8 cellular contexts compared by ENCODE assay signal in genomic region chr17:47692895-47693666, GRCh38. TPM values are rescaled to one million over a fixed set of nuclear protein-coding genes. Genes with fewer than 3 reads are reported as not detected.
DNase-seq lines count a peak whose midpoint lies in the region; ATAC-seq and FAIRE-seq lines count a peak whose summit lies in the region.

No MANE protein-coding gene starts in this region.

- peak; percentile 41 for FAIRE-seq in G401.6 (lab: Jason Lieb, UNC)

- POLR2A ChIA-PET in naive thymus-derived CD8-positive, alpha-beta T cell (lab: Charles Lee), result interaction anchor here (0.7 to 1.8 kb wide), 5 partner anchors 9 to 43 kb away, joined by 3 to 10 read pairs (median 4); partner anchors contain the start of gene KPNB1

- H3K4me1 Mint-ChIP-seq in dendritic cell treated with granulocyte-macrophage colony-stimulating factor and Interleukin-4, amounts not matched to agents 40 ng/mL and 50 ng/mL, for 4 days (ENCODE audit: low read depth), result peaks cover 60% of the 10 kb centered on the region
- H3K4me1 Mint-ChIP-seq in naive thymus-derived CD8-positive, alpha-beta T cell, result peaks cover 21 to 32% (median 26%) of the 10 kb centered on the region in 4 donors

- peaks cover 21% of the 10 kb centered on the region for H3K27me3 Mint-ChIP-seq in dendritic cell treated with granulocyte-macrophage colony-stimulating factor and Interleukin-4, amounts not matched to agents 40 ng/mL and 50 ng/mL, for 4 days
- no peaks in the 10 kb centered on the region for H3K27me3 Mint-ChIP-seq in naive thymus-derived CD8-positive, alpha-beta T cell

- no peak for ATAC-seq in naive thymus-derived CD8-positive, alpha-beta T cell
- no peak for ATAC-seq in GM21619 (IDR thresholded peaks at IDR 0.05; ENCODE audit: unreplicated experiment)

- intact Hi-C loops in dendritic cell treated with granulocyte-macrophage colony-stimulating factor and Interleukin-4, amounts not matched to agents 40 ng/mL and 50 ng/mL, for 4 days (cut with micrococcal nuclease), result no loop called here

- H3K4me3 Mint-ChIP-seq in dendritic cell treated with granulocyte-macrophage colony-stimulating factor and Interleukin-4, amounts not matched to agents 40 ng/mL and 50 ng/mL, for 4 days, result peak overlapping the region; percentile 86
- peak overlapping the region; percentile 85 to 93 (median 90) for H3K4me3 Mint-ChIP-seq in naive thymus-derived CD8-positive, alpha-beta T cell

- H3K27ac Mint-ChIP-seq in dendritic cell treated with granulocyte-macrophage colony-stimulating factor and Interleukin-4, amounts not matched to agents 40 ng/mL and 50 ng/mL, for 4 days, result peak overlapping the region; percentile 84
- H3K27ac Mint-ChIP-seq in naive thymus-derived CD8-positive, alpha-beta T cell, result peak overlapping the region in 8 of 10 donors; percentile 37 to 85 (median 80)

- no peaks in the 10 kb centered on the region for H3K9me3 Mint-ChIP-seq in dendritic cell treated with granulocyte-macrophage colony-stimulating factor and Interleukin-4, amounts not matched to agents 40 ng/mL and 50 ng/mL, for 4 days
- H3K9me3 Mint-ChIP-seq in naive thymus-derived CD8-positive, alpha-beta T cell, result no peaks in the 10 kb centered on the region

- H3K36me3 Mint-ChIP-seq in dendritic cell treated with granulocyte-macrophage colony-stimulating factor and Interleukin-4, amounts not matched to agents 40 ng/mL and 50 ng/mL, for 4 days (ENCODE audit: low read depth), result peaks cover 43% of the 10 kb centered on the region
- no peaks in the 10 kb centered on the region for H3K36me3 Mint-ChIP-seq in naive thymus-derived CD8-positive, alpha-beta T cell

- DNase-seq in NAMALWA (ENCODE audit: low spot score) (peak; percentile 69), dedifferentiated amniotic fluid mesenchymal stem cell (ENCODE audit: extremely low spot score) (no peak), NCI-H187 (lab: John Stamatoyannopoulos, UW) (no peak)
- no peak for DNase-seq in naive thymus-derived CD8-positive, alpha-beta T cell
- DNase-seq in stimulated activated naive CD4-positive, alpha-beta T cell (lab: John Stamatoyannopoulos, UW), result no peak

RNA-seq across cellular contexts. Expression of gene TBKBP1, which starts 0.9 kb away (rescaled TPM):
- 1 to 10 TPM; 1.4 to 3.1 TPM for total RNA-seq in naive thymus-derived CD8-positive, alpha-beta T cell
- under 1 TPM in 2 of 3 donors, not detected in 1; 0.07 to 0.59 TPM for polyA plus RNA-seq in naive thymus-derived CD8-positive, alpha-beta T cell

RNA-seq across cellular contexts. Expression of gene TBX21, which starts 40.0 kb away (rescaled TPM):
- 1 to 10 TPM; 1.6 to 2.1 TPM for total RNA-seq in naive thymus-derived CD8-positive, alpha-beta T cell
- 10 to 100 TPM in 1 of 3 donors, 1 to 10 TPM in 1, under 1 TPM in 1; 0.42 to 27.4 (median 1.3) TPM for polyA plus RNA-seq in naive thymus-derived CD8-positive, alpha-beta T cell

RNA-seq across cellular contexts. Expression of gene KPNB1, which starts 43.4 kb away (rescaled TPM):
- total RNA-seq in naive thymus-derived CD8-positive, alpha-beta T cell, result 100 to 1,000 TPM; 217 to 252 TPM
- 10 to 100 TPM; 22.8 to 32.2 (median 25.7) TPM for polyA plus RNA-seq in naive thymus-derived CD8-positive, alpha-beta T cell
